Comparison of ENCODE assay signal across 8 cellular contexts in genomic region chr16:70438983-70439862, GRCh38. TPM values are rescaled to one million over a fixed set of nuclear protein-coding genes. Genes with fewer than 3 reads are reported as not detected.
A peak's percentile ranks its signal among the peaks of the same experiment; 100 is the strongest.
DNase-seq lines count a peak whose midpoint lies in the region; ATAC-seq and TF ChIP-seq lines count a peak whose summit lies in the region.

TSS of gene ST3GAL2 (minus strand) at chr16:70439100. CDS start at chr16:70398530, 40,570 bp downstream.

- H3K4me1 ChIP-seq in PC-9 (replicated peaks; ENCODE audit: insufficient read depth) (0 out of 2 replicates have a peak, but pooled peaks cover 6% of the 10 kb centered on the region), muscle layer of colon (ENCODE audit: insufficient read depth, low read length) (peaks cover 30% of the 10 kb centered on the region)

- peak; percentile 31 for TF ChIP-seq POLR2A in erythroblast (IDR thresholded peaks at IDR 0.05; ENCODE audit: low read length)

- intact Hi-C loops in PC-9 (cut with micrococcal nuclease; ENCODE audit: unreplicated experiment) = loop anchor here (1.0 to 2.0 kb wide), 2 partner anchors 16 to 58 kb away; partner anchors contain the start of gene FCSK

- BruUV-seq in PC-9 (replicated peaks; lab: Mats Ljungman, UMichigan) = no TSS peak

- H2AFZ ChIP-seq in PC-9 = peak within 1 kb of the TSS; percentile 74

- peak within 1 kb of the TSS; percentile 79 for H3K4me2 ChIP-seq in PC-9

- H3K36me3 ChIP-seq in PC-9 (ENCODE audit: low read depth) = no peaks in the 10 kb centered on the region
- H3K36me3 ChIP-seq in muscle layer of colon (ENCODE audit: insufficient read depth, low read length) = no peaks in the 10 kb centered on the region

- no peaks in the 10 kb centered on the region for H3K79me2 ChIP-seq in PC-9 (ENCODE audit: low read depth)

- H3K9me3 ChIP-seq in PC-9 (ENCODE audit: insufficient read depth, low read depth) (no peaks in the 10 kb centered on the region), muscle layer of colon (ENCODE audit: low read length) (no peaks in the 10 kb centered on the region)

- H3K9me2 ChIP-seq in PC-9 (ENCODE audit: insufficient read depth) = no peaks in the 10 kb centered on the region

- CTCF ChIA-PET in PC-9 (lab: Charles Lee) = no interaction called here

- H3K27ac ChIP-seq in PC-9 (no peak within 1 kb of the TSS), muscle layer of colon (ENCODE audit: low read depth, low read length) (peak within 1 kb of the TSS; percentile 64)

- peak within 1 kb of the TSS; percentile 64 for H3K9ac ChIP-seq in muscle layer of colon (ENCODE audit: low read length)

- ATAC-seq in GM21423 (IDR thresholded peaks at IDR 0.05; ENCODE audit: unreplicated experiment) = peak; percentile 82

- H3F3A ChIP-seq in PC-9 (ENCODE audit: insufficient read depth, low read depth) = no peaks in the 10 kb centered on the region

- POLR2A ChIA-PET in PC-9 (lab: Charles Lee; ENCODE audit: unreplicated experiment) = no interaction called here

- TF ChIP-seq CTCF in PC-9 (conservative IDR thresholded peaks at IDR 0.05) = no peak

- H4K20me1 ChIP-seq in PC-9 (ENCODE audit: insufficient read depth) = no peaks in the 10 kb centered on the region

- no peaks in the 10 kb centered on the region for H3K27me3 ChIP-seq in PC-9 (ENCODE audit: insufficient read depth, low read depth)
- no peaks in the 10 kb centered on the region for H3K27me3 ChIP-seq in muscle layer of colon (ENCODE audit: control insufficient read depth in 1 of 2, insufficient read depth in 2 of 2, low read length in 2 of 2)

- DNase-seq in D341Med (ENCODE audit: low spot score) (peak; percentile 95), HuH-7 (ENCODE audit: low spot score) (peak; percentile 97), PC-9 (peak; percentile 55 to 86), erythroblast (lab: John Stamatoyannopoulos, UW) (peak; percentile 96 to 98)
- DNase-seq in activated T-cell treated with anti-CD3 and anti-CD28 coated beads, Interleukin-2, amount 50 U/mL, for 1 hour = peak; percentile 93
- DNase-seq in stimulated activated CD8-positive, alpha-beta memory T cell treated with anti-CD3 and anti-CD28 coated beads, Interleukin-7, amount 100 ng/mL, for 1 hour (ENCODE audit: low read depth in 2 of 2) = peak; percentile 83 to 88

- H3K4me3 ChIP-seq in PC-9 (peak within 1 kb of the TSS; percentile 55), muscle layer of colon (ENCODE audit: low read depth in 1 of 2, low read length in 2 of 2) (peak within 1 kb of the TSS; percentile 72 to 82)

RNA-seq across cellular contexts. Expression of gene ST3GAL2, which starts in this region (rescaled TPM):
- 9.7 and 13.7 TPM in 2 replicates for total RNA-seq in PC-9 (2021)
